In the genomic region with DNA sequence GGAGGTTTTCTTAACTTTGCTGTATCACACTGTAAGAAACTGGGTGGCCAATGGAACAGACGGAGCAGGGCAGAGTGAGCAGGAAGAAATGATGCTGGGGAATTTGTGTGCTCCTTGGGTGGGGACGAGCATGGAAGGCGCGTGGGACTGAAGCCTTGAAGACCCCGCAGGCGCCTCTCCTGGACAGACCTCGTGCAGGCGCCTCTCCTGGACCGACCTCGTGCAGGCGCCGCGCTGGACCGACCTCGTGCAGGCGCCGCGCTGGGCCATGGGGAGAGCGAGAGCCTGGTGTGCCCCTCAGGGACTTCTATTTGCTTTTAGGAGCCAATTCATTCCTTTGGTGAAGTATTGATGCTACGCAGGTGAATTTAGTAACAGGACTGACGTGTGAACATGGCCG, we compare ENCODE assay signal across 25 cellular contexts. TPM values are rescaled to one million over a fixed set of nuclear protein-coding genes. Genes with fewer than 3 reads are reported as not detected.
"Had no signal": no experiment of that assay in that cellular context is flagged by ENCODE, and none has a peak within 500 bp of the region (broad histone marks: within the 10 kb centered on the region; RNA-seq: fewer than 3 reads in every experiment).

No MANE protein-coding gene starts in this region.

- H3K36me3 ChIP-seq: SJSA1 had no signal

- H3K4me2 ChIP-seq: KMS-11 had no signal

- H3K9me3 ChIP-seq: SJSA1 had no signal

- H3K27ac ChIP-seq: HL-60, KMS-11, SJSA1, SK-N-MC had no signal

- DNase-seq: Kasumi-1, MM.1S, NCI-H1092 treated with DMSO at 0.1 percent for 48 hours, NCI-H1436, NCI-H2029, NCI-H2081 treated with DMSO at 0.1 percent for 48 hours, NCI-H2171, NCI-H226, NCI-H446, NCI-H510A, NCI-H524 treated with DMSO at 0.1 percent for 48 hours, NCI-H69, NCI-H774, Right ventricle myocardium superior, RPMI8226, SIG-M5 had no signal

- FAIRE-seq: HTR-8/SVneo, K562, RCC 7860 had no signal

- H3K4me3 ChIP-seq: K562, SJSA1, SK-N-MC had no signal

- ATAC-seq: K562 had no signal

- H3K4me1 ChIP-seq: SJSA1 had no signal

- H3K9ac ChIP-seq: KMS-11 had no signal

- H3K27me3 ChIP-seq: SJSA1 had no signal

RNA-seq across cellular contexts. Expression of a gene that starts 8.9 kb away (rescaled TPM):
- total RNA-seq: K562, M059J, SJSA1 had no signal
- polyA plus RNA-seq: IgD-negative memory B cell, K562 had no signal
